In the genomic region with DNA sequence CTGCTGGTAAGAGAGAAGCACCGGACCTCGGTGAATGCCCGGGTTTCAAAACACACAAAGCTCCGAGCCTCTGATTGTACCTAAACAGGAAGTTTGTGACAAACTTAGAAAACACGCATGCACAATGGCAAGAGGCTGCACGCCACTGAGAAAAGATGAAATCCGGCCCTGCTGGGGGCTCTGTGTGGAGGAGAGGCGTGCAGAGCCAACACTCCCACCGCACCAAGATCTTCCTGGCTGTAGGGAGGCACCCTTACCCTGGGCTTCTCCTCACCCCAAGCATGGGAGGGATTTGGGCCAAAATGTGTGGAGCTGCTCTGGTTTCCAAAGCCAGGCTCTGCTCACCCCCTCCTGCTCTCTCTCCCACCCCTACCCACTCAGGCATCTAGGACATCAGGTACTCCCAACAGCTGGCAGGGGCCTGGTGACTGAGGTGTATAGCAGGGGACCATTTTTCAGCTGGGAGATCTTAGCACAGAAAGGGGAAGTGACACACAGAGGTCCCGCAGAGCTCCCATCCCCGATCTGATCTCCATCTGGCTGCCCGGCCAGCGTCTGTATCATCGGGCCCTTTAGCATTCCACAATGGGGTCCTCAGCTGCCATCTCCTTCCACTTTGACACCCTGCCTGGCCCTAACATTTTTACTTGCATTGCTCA, we compare ENCODE assay signal across 1 cellular context.
TF ChIP-seq lines count a peak whose summit lies in the region.

No MANE protein-coding gene starts in this region.

TF ChIP-seq in K562, 482 proteins besides CTCF, POLR2A, EP300 and RAD21 (continues in another document):
- TF ChIP-seq, protein P1, sequence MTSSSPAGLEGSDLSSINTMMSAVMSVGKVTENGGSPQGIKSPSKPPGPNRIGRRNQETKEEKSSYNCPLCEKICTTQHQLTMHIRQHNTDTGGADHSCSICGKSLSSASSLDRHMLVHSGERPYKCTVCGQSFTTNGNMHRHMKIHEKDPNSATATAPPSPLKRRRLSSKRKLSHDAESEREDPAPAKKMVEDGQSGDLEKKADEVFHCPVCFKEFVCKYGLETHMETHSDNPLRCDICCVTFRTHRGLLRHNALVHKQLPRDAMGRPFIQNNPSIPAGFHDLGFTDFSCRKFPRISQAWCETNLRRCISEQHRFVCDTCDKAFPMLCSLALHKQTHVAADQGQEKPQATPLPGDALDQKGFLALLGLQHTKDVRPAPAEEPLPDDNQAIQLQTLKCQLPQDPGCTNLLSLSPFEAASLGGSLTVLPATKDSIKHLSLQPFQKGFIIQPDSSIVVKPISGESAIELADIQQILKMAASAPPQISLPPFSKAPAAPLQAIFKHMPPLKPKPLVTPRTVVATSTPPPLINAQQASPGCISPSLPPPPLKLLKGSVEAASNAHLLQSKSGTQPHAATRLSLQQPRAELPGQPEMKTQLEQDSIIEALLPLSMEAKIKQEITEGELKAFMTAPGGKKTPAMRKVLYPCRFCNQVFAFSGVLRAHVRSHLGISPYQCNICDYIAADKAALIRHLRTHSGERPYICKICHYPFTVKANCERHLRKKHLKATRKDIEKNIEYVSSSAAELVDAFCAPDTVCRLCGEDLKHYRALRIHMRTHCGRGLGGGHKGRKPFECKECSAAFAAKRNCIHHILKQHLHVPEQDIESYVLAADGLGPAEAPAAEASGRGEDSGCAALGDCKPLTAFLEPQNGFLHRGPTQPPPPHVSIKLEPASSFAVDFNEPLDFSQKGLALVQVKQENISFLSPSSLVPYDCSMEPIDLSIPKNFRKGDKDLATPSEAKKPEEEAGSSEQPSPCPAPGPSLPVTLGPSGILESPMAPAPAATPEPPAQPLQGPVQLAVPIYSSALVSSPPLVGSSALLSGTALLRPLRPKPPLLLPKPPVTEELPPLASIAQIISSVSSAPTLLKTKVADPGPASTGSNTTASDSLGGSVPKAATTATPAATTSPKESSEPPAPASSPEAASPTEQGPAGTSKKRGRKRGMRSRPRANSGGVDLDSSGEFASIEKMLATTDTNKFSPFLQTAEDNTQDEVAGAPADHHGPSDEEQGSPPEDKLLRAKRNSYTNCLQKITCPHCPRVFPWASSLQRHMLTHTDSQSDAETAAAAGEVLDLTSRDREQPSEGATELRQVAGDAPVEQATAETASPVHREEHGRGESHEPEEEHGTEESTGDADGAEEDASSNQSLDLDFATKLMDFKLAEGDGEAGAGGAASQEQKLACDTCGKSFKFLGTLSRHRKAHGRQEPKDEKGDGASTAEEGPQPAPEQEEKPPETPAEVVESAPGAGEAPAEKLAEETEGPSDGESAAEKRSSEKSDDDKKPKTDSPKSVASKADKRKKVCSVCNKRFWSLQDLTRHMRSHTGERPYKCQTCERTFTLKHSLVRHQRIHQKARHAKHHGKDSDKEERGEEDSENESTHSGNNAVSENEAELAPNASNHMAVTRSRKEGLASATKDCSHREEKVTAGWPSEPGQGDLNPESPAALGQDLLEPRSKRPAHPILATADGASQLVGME (CRISPR knock-in tag; IDR thresholded peaks at IDR 0.05), result peak; percentile 90
- TF ChIP-seq ZNF23 (CRISPR knock-in tag; IDR thresholded peaks at IDR 0.05) (no peak), PYGO2 (tag; IDR thresholded peaks at IDR 0.05) (no peak), ZNF507 (tag; conservative IDR thresholded peaks at IDR 0.05) (no peak), NBN (IDR thresholded peaks at IDR 0.05; ENCODE audit: low read depth) (no peak), ZNF644 (tag; IDR thresholded peaks at IDR 0.05; ENCODE audit: low read depth) (no peak), CHD1 (IDR thresholded peaks at IDR 0.05; ENCODE audit: low read length) (no peak), NFATC3 (IDR thresholded peaks at IDR 0.05) (no peak), HDAC1 (IDR thresholded peaks at IDR 0.05) (no peak), ZNF778 (CRISPR knock-in tag; IDR thresholded peaks at IDR 0.05) (no peak), BRD4 (IDR thresholded peaks at IDR 0.05) (no peak), FOXP1 (CRISPR knock-in tag; IDR thresholded peaks at IDR 0.05) (no peak), SMARCB1 (IDR thresholded peaks at IDR 0.05; ENCODE audit: insufficient read length, low read depth) (no peak), HIVEP1 (CRISPR knock-in tag; IDR thresholded peaks at IDR 0.05) (no peak), GABPB1 (CRISPR knock-in tag; IDR thresholded peaks at IDR 0.05) (no peak)
- TF ChIP-seq, protein P2, sequence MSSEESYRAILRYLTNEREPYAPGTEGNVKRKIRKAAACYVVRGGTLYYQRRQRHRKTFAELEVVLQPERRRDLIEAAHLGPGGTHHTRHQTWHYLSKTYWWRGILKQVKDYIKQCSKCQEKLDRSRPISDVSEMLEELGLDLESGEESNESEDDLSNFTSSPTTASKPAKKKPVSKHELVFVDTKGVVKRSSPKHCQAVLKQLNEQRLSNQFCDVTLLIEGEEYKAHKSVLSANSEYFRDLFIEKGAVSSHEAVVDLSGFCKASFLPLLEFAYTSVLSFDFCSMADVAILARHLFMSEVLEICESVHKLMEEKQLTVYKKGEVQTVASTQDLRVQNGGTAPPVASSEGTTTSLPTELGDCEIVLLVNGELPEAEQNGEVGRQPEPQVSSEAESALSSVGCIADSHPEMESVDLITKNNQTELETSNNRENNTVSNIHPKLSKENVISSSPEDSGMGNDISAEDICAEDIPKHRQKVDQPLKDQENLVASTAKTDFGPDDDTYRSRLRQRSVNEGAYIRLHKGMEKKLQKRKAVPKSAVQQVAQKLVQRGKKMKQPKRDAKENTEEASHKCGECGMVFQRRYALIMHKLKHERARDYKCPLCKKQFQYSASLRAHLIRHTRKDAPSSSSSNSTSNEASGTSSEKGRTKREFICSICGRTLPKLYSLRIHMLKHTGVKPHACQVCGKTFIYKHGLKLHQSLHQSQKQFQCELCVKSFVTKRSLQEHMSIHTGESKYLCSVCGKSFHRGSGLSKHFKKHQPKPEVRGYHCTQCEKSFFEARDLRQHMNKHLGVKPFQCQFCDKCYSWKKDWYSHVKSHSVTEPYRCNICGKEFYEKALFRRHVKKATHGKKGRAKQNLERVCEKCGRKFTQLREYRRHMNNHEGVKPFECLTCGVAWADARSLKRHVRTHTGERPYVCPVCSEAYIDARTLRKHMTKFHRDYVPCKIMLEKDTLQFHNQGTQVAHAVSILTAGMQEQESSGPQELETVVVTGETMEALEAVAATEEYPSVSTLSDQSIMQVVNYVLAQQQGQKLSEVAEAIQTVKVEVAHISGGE (CRISPR knock-in tag; IDR thresholded peaks at IDR 0.05), result peak in 1 of 3 experiments; percentile 9; a peak in 1 of 6 replicates
- TF ChIP-seq, protein P3, sequence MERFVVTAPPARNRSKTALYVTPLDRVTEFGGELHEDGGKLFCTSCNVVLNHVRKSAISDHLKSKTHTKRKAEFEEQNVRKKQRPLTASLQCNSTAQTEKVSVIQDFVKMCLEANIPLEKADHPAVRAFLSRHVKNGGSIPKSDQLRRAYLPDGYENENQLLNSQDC (CRISPR knock-in tag; IDR thresholded peaks at IDR 0.05), result no peak
- TF ChIP-seq, protein P4, sequence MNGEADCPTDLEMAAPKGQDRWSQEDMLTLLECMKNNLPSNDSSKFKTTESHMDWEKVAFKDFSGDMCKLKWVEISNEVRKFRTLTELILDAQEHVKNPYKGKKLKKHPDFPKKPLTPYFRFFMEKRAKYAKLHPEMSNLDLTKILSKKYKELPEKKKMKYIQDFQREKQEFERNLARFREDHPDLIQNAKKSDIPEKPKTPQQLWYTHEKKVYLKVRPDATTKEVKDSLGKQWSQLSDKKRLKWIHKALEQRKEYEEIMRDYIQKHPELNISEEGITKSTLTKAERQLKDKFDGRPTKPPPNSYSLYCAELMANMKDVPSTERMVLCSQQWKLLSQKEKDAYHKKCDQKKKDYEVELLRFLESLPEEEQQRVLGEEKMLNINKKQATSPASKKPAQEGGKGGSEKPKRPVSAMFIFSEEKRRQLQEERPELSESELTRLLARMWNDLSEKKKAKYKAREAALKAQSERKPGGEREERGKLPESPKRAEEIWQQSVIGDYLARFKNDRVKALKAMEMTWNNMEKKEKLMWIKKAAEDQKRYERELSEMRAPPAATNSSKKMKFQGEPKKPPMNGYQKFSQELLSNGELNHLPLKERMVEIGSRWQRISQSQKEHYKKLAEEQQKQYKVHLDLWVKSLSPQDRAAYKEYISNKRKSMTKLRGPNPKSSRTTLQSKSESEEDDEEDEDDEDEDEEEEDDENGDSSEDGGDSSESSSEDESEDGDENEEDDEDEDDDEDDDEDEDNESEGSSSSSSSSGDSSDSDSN (IDR thresholded peaks at IDR 0.05; ENCODE audit: borderline replicate concordance in 1 of 2, low read depth in 2 of 2, low read length in 2 of 2), result peak in 1 of 2 experiments; percentile 50; a peak in 1 of 4 replicates
- TF ChIP-seq, protein P5, sequence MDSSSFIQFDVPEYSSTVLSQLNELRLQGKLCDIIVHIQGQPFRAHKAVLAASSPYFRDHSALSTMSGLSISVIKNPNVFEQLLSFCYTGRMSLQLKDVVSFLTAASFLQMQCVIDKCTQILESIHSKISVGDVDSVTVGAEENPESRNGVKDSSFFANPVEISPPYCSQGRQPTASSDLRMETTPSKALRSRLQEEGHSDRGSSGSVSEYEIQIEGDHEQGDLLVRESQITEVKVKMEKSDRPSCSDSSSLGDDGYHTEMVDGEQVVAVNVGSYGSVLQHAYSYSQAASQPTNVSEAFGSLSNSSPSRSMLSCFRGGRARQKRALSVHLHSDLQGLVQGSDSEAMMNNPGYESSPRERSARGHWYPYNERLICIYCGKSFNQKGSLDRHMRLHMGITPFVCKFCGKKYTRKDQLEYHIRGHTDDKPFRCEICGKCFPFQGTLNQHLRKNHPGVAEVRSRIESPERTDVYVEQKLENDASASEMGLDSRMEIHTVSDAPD (CRISPR knock-in tag; IDR thresholded peaks at IDR 0.05), result no peak
- TF ChIP-seq, protein P6, sequence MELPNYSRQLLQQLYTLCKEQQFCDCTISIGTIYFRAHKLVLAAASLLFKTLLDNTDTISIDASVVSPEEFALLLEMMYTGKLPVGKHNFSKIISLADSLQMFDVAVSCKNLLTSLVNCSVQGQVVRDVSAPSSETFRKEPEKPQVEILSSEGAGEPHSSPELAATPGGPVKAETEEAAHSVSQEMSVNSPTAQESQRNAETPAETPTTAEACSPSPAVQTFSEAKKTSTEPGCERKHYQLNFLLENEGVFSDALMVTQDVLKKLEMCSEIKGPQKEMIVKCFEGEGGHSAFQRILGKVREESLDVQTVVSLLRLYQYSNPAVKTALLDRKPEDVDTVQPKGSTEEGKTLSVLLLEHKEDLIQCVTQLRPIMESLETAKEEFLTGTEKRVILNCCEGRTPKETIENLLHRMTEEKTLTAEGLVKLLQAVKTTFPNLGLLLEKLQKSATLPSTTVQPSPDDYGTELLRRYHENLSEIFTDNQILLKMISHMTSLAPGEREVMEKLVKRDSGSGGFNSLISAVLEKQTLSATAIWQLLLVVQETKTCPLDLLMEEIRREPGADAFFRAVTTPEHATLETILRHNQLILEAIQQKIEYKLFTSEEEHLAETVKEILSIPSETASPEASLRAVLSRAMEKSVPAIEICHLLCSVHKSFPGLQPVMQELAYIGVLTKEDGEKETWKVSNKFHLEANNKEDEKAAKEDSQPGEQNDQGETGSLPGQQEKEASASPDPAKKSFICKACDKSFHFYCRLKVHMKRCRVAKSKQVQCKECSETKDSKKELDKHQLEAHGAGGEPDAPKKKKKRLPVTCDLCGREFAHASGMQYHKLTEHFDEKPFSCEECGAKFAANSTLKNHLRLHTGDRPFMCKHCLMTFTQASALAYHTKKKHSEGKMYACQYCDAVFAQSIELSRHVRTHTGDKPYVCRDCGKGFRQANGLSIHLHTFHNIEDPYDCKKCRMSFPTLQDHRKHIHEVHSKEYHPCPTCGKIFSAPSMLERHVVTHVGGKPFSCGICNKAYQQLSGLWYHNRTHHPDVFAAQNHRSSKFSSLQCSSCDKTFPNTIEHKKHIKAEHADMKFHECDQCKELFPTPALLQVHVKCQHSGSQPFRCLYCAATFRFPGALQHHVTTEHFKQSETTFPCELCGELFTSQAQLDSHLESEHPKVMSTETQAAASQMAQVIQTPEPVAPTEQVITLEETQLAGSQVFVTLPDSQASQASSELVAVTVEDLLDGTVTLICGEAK (IDR thresholded peaks at IDR 0.05), result no peak
- TF ChIP-seq, protein P6 (CRISPR knock-in tag; IDR thresholded peaks at IDR 0.05), result no peak
